In the genomic region with DNA sequence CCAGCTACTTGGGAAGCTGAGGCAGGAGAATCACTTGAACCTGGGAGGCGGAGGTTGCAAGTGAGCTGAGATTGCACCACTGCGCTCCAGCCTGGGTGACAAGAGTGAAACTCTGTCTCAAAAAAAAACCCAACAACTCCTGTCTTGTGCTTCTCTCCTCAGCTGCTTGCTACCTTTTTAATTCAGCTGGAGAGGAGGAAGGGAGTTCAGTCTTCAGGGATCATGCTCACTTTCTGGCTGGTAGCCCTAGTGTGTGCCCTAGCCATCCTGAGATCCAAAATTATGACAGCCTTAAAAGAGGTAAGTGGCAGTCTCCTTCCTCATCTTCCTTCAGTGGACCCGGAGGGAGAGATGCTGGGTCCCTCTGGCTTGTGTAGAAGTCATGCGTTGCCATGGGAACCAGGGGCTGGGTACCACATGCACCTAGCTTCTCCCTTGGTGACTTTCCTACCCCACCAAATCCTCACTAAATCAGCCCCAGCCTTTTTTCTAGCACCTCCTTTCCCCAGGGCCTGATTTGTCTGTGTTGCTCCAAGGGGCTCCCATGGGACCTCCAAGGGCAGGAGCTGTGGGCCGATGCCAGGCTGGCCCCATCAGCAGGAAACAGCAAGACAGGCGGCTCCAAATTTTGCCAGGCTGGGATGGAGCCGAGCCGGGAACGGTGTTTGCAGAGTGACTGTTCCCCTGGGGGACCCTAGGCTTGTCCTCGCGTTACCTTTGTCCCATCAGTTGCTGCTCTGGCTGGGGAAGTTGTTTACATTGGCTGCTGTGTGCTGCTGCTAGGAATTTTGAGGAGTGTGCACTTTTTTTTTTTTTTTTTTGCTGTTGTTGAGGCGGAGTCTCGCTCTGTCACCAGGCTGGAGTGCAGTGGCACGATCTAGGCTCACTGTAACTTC, we compare ENCODE assay signal across 10 cellular contexts.
DNase-seq lines count a peak whose midpoint lies in the region; ATAC-seq and TF ChIP-seq lines count a peak whose summit lies in the region.
"Had no signal": no experiment of that assay in that cellular context is flagged by ENCODE, and none has a peak within 500 bp of the region (broad histone marks: within the 10 kb centered on the region; RNA-seq: fewer than 3 reads in every experiment).

No MANE protein-coding gene starts in this region.

- H3K9me2 ChIP-seq in GM23248 (ENCODE audit: insufficient read depth) = no peaks in the 10 kb centered on the region
- no peaks in the 10 kb centered on the region for H3K9me2 ChIP-seq in PC-9 (ENCODE audit: insufficient read depth)

- H2BK120ac ChIP-seq in trophoblast cell (ENCODE audit: insufficient read depth, low read length, poor library complexity) = no peak overlapping the region

- ATAC-seq in heart right ventricle = peak; percentile 76 to 93 (median 88)
- ATAC-seq in stimulated activated effector memory CD8-positive, alpha-beta T cell treated with anti-CD3 and anti-CD28 coated beads, Interleukin-12 subunit alpha, Interleukin-12 subunit beta, amount 100 ng/mL, for 72 hours = no peak
- no peak for ATAC-seq in HG03378 (IDR thresholded peaks at IDR 0.05; ENCODE audit: unreplicated experiment)
- ATAC-seq in HG03354 (IDR thresholded peaks at IDR 0.05; ENCODE audit: poor library complexity, severe bottlenecking, unreplicated experiment) = no peak

- H3K23ac ChIP-seq in trophoblast cell (ENCODE audit: low read length) = no peak overlapping the region

- H4K12ac ChIP-seq in trophoblast cell (ENCODE audit: low read depth, low read length) = no peak overlapping the region

- H3K79me1 ChIP-seq in trophoblast cell (ENCODE audit: low read length) = peaks cover 2% of the 10 kb centered on the region

- no peaks in the 10 kb centered on the region; the same call in 1 of the 2 replicates for H3F3A ChIP-seq in GM23248 (ENCODE audit: insufficient read depth)
- H3F3A ChIP-seq in PC-9 (ENCODE audit: insufficient read depth, low read depth) = peaks cover 74% of the 10 kb centered on the region

- H2AFZ ChIP-seq in GM23248 = no peak overlapping the region
- no peak overlapping the region for H2AFZ ChIP-seq in PC-9
- no peak overlapping the region for H2AFZ ChIP-seq in trophoblast cell (ENCODE audit: insufficient read depth, low read length, poor library complexity)

- H3K4me1 ChIP-seq in GM23248 (ENCODE audit: insufficient read depth) (peaks cover 7% of the 10 kb centered on the region), PC-9 (replicated peaks; ENCODE audit: insufficient read depth) (peaks cover 47% of the 10 kb centered on the region), heart right ventricle (peaks cover 3 to 26% (median 13%) of the 10 kb centered on the region in 9 donors), trophoblast cell (ENCODE audit: control insufficient read depth in 1 of 2, insufficient read depth in 2 of 2, low read length in 2 of 2) (peaks cover 2 to 3% of the 10 kb centered on the region in 2 experiments)

- POLR2A ChIA-PET in PC-9 (lab: Charles Lee; ENCODE audit: unreplicated experiment) = no interaction called here

- CTCF ChIA-PET in PC-9 (lab: Charles Lee) = no interaction called here

- H3K36me3 ChIP-seq in GM23248 (ENCODE audit: low read depth) (peaks cover 20% of the 10 kb centered on the region), PC-9 (ENCODE audit: low read depth) (peaks cover 32% of the 10 kb centered on the region), heart right ventricle (peaks cover 0 to 86% (median 8%) of the 10 kb centered on the region in 9 donors), trophoblast cell (ENCODE audit: control insufficient read depth in 1 of 2, insufficient read depth in 2 of 2, low read length in 2 of 2) (peaks cover 6 to 20% of the 10 kb centered on the region in 2 experiments)

- H3K27ac Mint-ChIP-seq in stimulated activated effector memory CD8-positive, alpha-beta T cell treated with anti-CD3 and anti-CD28 coated beads, Interleukin-12 subunit alpha, Interleukin-12 subunit beta, amount 100 ng/mL, for 72 hours = peak overlapping the region; percentile 60

- H3K18ac ChIP-seq in trophoblast cell (ENCODE audit: low read length) = no peak overlapping the region

- H3K79me2 ChIP-seq in GM23248 (ENCODE audit: insufficient read depth) = peaks cover 65% of the 10 kb centered on the region
- peaks cover 42% of the 10 kb centered on the region for H3K79me2 ChIP-seq in PC-9 (ENCODE audit: low read depth)
- no peaks in the 10 kb centered on the region for H3K79me2 ChIP-seq in trophoblast cell (ENCODE audit: control insufficient read depth, insufficient read depth, low read length, poor library complexity)

- 49 to 54% methylated on average over 14 of the region's 14 CpGs for WGBS in GM23248 (ENCODE audit: low coverage in 1 of 2, low lambda C conversion rate in 2 of 2, missing lambda C conversion rate in 2 of 2), 2 experiments
- 50 to 56% methylated on average over 14 of the region's 14 CpGs for WGBS in heart right ventricle, 2 donors
- WGBS in trophoblast cell (ENCODE audit: extremely low coverage, insufficient coverage, insufficient read length) = no CpG with 5 or more reads among the region's 14 CpGs

- H3K4me2 ChIP-seq in GM23248 (ENCODE audit: unreplicated experiment) (no peak overlapping the region), PC-9 (peak overlapping the region; percentile 20; the same call in 1 of the 2 replicates), trophoblast cell (ENCODE audit: low read length) (no peak overlapping the region)

- H3K14ac ChIP-seq in trophoblast cell (ENCODE audit: low read length) = no peak overlapping the region

- no peaks in the 10 kb centered on the region for H3K9me3 Mint-ChIP-seq in stimulated activated effector memory CD8-positive, alpha-beta T cell treated with anti-CD3 and anti-CD28 coated beads, Interleukin-12 subunit alpha, Interleukin-12 subunit beta, amount 100 ng/mL, for 72 hours
- H3K9me3 Mint-ChIP-seq: activated CD4-positive, alpha-beta T cell treated with anti-CD3 and anti-CD28 coated beads, Interleukin-2, amount 10 ng/mL, durations not matched to agents 7 days and 5 days; central memory CD8-positive, alpha-beta T cell had no signal

- no peak overlapping the region for H4K91ac ChIP-seq in trophoblast cell (ENCODE audit: low read depth, low read length)

- H3K4me3 ChIP-seq in GM23248 (no peak overlapping the region), PC-9 (no peak overlapping the region), heart right ventricle (no peak overlapping the region), trophoblast cell (ENCODE audit: low read depth, low read length) (no peak overlapping the region)

- no peak overlapping the region for H3K4ac ChIP-seq in trophoblast cell (ENCODE audit: low read depth, low read length)

- H3K9me3 ChIP-seq in GM23248 (ENCODE audit: low read depth) = no peaks in the 10 kb centered on the region
- H3K9me3 ChIP-seq in PC-9 (ENCODE audit: insufficient read depth, low read depth) = no peaks in the 10 kb centered on the region
- H3K9me3 ChIP-seq in heart right ventricle = no peaks in the 10 kb centered on the region
- no peaks in the 10 kb centered on the region for H3K9me3 ChIP-seq in trophoblast cell (ENCODE audit: insufficient read depth, low read depth, low read length)

- H3K36me3 Mint-ChIP-seq in stimulated activated effector memory CD8-positive, alpha-beta T cell treated with anti-CD3 and anti-CD28 coated beads, Interleukin-12 subunit alpha, Interleukin-12 subunit beta, amount 100 ng/mL, for 72 hours = peaks cover 100% of the 10 kb centered on the region

- DNase-seq in GM23248 (peak; percentile 42), PC-9 (peak; percentile 59 to 88), heart right ventricle (peak; percentile 71), NCI-H524 treated with DMSO at 0.1 percent for 48 hours (lab: John Stamatoyannopoulos, UW) (no peak), trophoblast cell (no peak)
- no peak for DNase-seq in stimulated activated effector memory CD8-positive, alpha-beta T cell treated with anti-CD3 and anti-CD28 coated beads, Interleukin-12 subunit alpha, Interleukin-12 subunit beta, amount 100 ng/mL, for 72 hours (ENCODE audit: low spot score in 2 of 2)
- DNase-seq: activated CD4-positive, alpha-beta T cell treated with anti-CD3 and anti-CD28 coated beads, Interleukin-2, amount 10 ng/mL, durations not matched to agents 7 days and 5 days had no signal

- peaks cover 15% of the 10 kb centered on the region for H3K4me1 Mint-ChIP-seq in stimulated activated effector memory CD8-positive, alpha-beta T cell treated with anti-CD3 and anti-CD28 coated beads, Interleukin-12 subunit alpha, Interleukin-12 subunit beta, amount 100 ng/mL, for 72 hours

- no TSS peak for BruUV-seq in PC-9 (replicated peaks; lab: Mats Ljungman, UMichigan)

- intact Hi-C loops in PC-9 (cut with micrococcal nuclease; ENCODE audit: unreplicated experiment) = loop anchor here (5.0 kb wide), 1 partner anchor 137 kb away; no protein-coding TSS in a partner anchor
- intact Hi-C loops in heart right ventricle (cut with DNase I) = loop anchor here in 1 of 10 donors (10.0 kb wide), 1 partner anchor 60 kb away; no protein-coding TSS in a partner anchor

- no peak overlapping the region for H4K8ac ChIP-seq in trophoblast cell (ENCODE audit: low read depth, low read length)

- no peak overlapping the region for H2AK5ac ChIP-seq in trophoblast cell (ENCODE audit: low read length)

- TF ChIP-seq CTCF in PC-9 (conservative IDR thresholded peaks at IDR 0.05) (no peak), heart right ventricle (IDR thresholded peaks at IDR 0.05) (no peak)

- in situ Hi-C loops in GM23248 (cut with MboI) = no loop called here

- H3K27me3 ChIP-seq in GM23248 (replicated peaks; ENCODE audit: insufficient read depth) = no peaks in the 10 kb centered on the region
- no peaks in the 10 kb centered on the region for H3K27me3 ChIP-seq in PC-9 (ENCODE audit: insufficient read depth, low read depth)
- no peaks in the 10 kb centered on the region for H3K27me3 ChIP-seq in heart right ventricle
- no peaks in the 10 kb centered on the region for H3K27me3 ChIP-seq in trophoblast cell (ENCODE audit: insufficient read depth, low read length)

- H2BK12ac ChIP-seq in trophoblast cell (ENCODE audit: low read length) = no peak overlapping the region

- H3K27ac ChIP-seq in GM23248 (no peak overlapping the region), PC-9 (peak overlapping the region; percentile 27), heart right ventricle (peak overlapping the region in 3 of 10 donors; percentile 21 to 44 (median 25)), trophoblast cell (ENCODE audit: low read depth, low read length) (no peak overlapping the region)

- H3K9ac ChIP-seq in GM23248 (no peak overlapping the region), trophoblast cell (ENCODE audit: low read length) (no peak overlapping the region)

- no peaks in the 10 kb centered on the region for H4K20me1 ChIP-seq in GM23248 (ENCODE audit: insufficient read depth)
- no peaks in the 10 kb centered on the region for H4K20me1 ChIP-seq in PC-9 (ENCODE audit: insufficient read depth)

- H3K4me3 Mint-ChIP-seq in stimulated activated effector memory CD8-positive, alpha-beta T cell treated with anti-CD3 and anti-CD28 coated beads, Interleukin-12 subunit alpha, Interleukin-12 subunit beta, amount 100 ng/mL, for 72 hours = no peak overlapping the region
- H3K4me3 Mint-ChIP-seq: activated CD4-positive, alpha-beta T cell treated with anti-CD3 and anti-CD28 coated beads, Interleukin-2, amount 10 ng/mL, durations not matched to agents 7 days and 5 days; central memory CD8-positive, alpha-beta T cell had no signal

- H2BK5ac ChIP-seq in trophoblast cell (ENCODE audit: low read depth, low read length, poor library complexity) = no peak overlapping the region

Comparison
In these comparisons a context has a peak if more than half of its experiments do, and no peak if none do; other contexts are left out.
1. DNase-seq: peak in GM23248 (single experiment), PC-9 (2 of 2) and heart right ventricle (2 of 2); none in stimulated activated effector memory CD8-positive, alpha-beta T cell treated with anti-CD3 and anti-CD28 coated beads, Interleukin-12 subunit alpha, Interleukin-12 subunit beta, amount 100 ng/mL, for 72 hours (0 of 2), NCI-H524 treated with DMSO at 0.1 percent for 48 hours (single experiment) and trophoblast cell (0 of 2).
2. ATAC-seq: peak in heart right ventricle (8 of 8); none in stimulated activated effector memory CD8-positive, alpha-beta T cell treated with anti-CD3 and anti-CD28 coated beads, Interleukin-12 subunit alpha, Interleukin-12 subunit beta, amount 100 ng/mL, for 72 hours (single experiment), HG03378 (single experiment) and HG03354 (single experiment).